In the genomic region with DNA sequence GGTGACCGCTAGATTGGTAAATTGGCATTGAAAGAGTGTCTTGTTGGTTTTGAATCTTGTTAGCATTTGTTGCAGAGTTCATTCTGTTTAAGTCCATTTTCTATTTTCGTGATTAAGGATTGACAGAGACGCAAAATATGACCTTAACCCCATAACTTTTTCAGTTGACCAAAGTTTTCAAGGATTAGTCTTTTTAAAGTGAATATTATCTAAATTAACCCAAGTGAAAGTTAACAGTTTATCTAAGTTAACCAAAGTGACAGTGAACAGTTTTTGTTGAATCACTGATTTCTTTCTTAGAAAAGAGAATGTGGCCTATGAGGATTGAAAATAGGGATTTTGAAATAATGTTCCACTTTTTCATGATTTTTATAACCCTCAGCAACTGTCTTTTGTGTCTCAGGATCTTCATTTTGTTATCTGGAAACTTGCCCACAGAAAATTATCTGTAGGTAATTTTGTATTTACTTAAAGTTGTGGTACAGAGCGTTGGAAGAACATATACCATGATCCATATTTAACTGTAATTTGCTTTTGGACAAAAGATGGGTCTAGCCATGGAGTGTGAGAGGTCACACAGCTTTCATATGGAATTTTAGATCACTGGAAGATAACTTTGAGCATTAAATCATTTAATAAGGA, we compare ENCODE assay signal across 9 cellular contexts. TPM values are rescaled to one million over a fixed set of nuclear protein-coding genes. Genes with fewer than 3 reads are reported as not detected.
DNase-seq lines count a peak whose midpoint lies in the region; ATAC-seq and TF ChIP-seq lines count a peak whose summit lies in the region.
"Had no signal": no experiment of that assay in that cellular context is flagged by ENCODE, and none has a peak within 500 bp of the region (broad histone marks: within the 10 kb centered on the region; RNA-seq: fewer than 3 reads in every experiment).

No MANE protein-coding gene starts in this region.

- H3K36me3 ChIP-seq in right lobe of liver (peaks cover 0 to 24% (median 7%) of the 10 kb centered on the region in 4 donors), tibial artery (no peaks in the 10 kb centered on the region)

- 7% methylated on average over 4 of the region's 4 CpGs for WGBS in right lobe of liver (ENCODE audit: insufficient coverage, low coverage, low lambda C conversion rate, missing lambda C conversion rate)

- in situ Hi-C loops in astrocyte of the cerebellum (cut with HindIII; ENCODE audit: low sequenced_read_pairs), result loop anchor here (25.0 kb wide), 1 partner anchor 1343 kb away; no protein-coding TSS in a partner anchor

- H3K4me1 ChIP-seq in right lobe of liver, result peaks cover 0 to 20% (median 3%) of the 10 kb centered on the region in 4 donors
- peaks cover 0 to 54% (median 24%) of the 10 kb centered on the region in 4 donors for H3K4me1 ChIP-seq in tibial artery

- TF ChIP-seq CTCF in astrocyte of the cerebellum (IDR thresholded peaks at IDR 0.05; ENCODE audit: low read depth, low read length, missing control alignments) (no peak), right lobe of liver (IDR thresholded peaks at IDR 0.05) (no peak), tibial artery (IDR thresholded peaks at IDR 0.05) (no peak)

- peak overlapping the region; percentile 100 for H3K27ac ChIP-seq in right lobe of liver
- peak overlapping the region; percentile 99 to 100 for H3K27ac ChIP-seq in tibial artery

- H3K4me1 Mint-ChIP-seq in activated T-cell treated with anti-CD3 and anti-CD28 coated beads, Interleukin-2, amount 50 U/mL, for 72 hours (ENCODE audit: low read depth), result peaks cover 37% of the 10 kb centered on the region

- H3K27me3 ChIP-seq in right lobe of liver, result no peaks in the 10 kb centered on the region
- no peaks in the 10 kb centered on the region for H3K27me3 ChIP-seq in tibial artery

- H3K9me3 ChIP-seq in right lobe of liver (no peaks in the 10 kb centered on the region), tibial artery (no peaks in the 10 kb centered on the region)

- TF ChIP-seq POLR2A in right lobe of liver (IDR thresholded peaks at IDR 0.05), result no peak

- H3K4me3 ChIP-seq in astrocyte of the cerebellum (ENCODE audit: low read depth, low read length) (peak overlapping the region; percentile 88), right lobe of liver (peak overlapping the region; percentile 77 to 87 (median 86)), tibial artery (peak overlapping the region; percentile 93 to 95)

- no peak for ATAC-seq in activated T-cell treated with anti-CD3 and anti-CD28 coated beads, Interleukin-2, amount 50 U/mL, for 72 hours (replicated peaks in 1 of 2)
- no peak for ATAC-seq in right lobe of liver
- ATAC-seq in HG03521 (IDR thresholded peaks at IDR 0.05; ENCODE audit: unreplicated experiment), result no peak
- ATAC-seq in GM21360 (IDR thresholded peaks at IDR 0.05; ENCODE audit: unreplicated experiment), result no peak

- no peaks in the 10 kb centered on the region for H3K27me3 Mint-ChIP-seq in activated T-cell treated with anti-CD3 and anti-CD28 coated beads, Interleukin-2, amount 50 U/mL, for 72 hours (ENCODE audit: low read depth)

- intact Hi-C loops in right lobe of liver (cut with DNase I) (no loop called here), tibial artery (cut with DNase I; ENCODE audit: low total_unique reads) (loop anchor here (10.0 kb wide), 2 partner anchors 151 to 419 kb away; a partner anchor contains a TSS)

- H3K4me3 Mint-ChIP-seq in activated T-cell treated with anti-CD3 and anti-CD28 coated beads, Interleukin-2, amount 50 U/mL, for 72 hours, result peak overlapping the region; percentile 88 to 99

- DNase-seq in activated T-cell treated with anti-CD3 and anti-CD28 coated beads, Interleukin-2, amount 50 U/mL, for 72 hours, result no peak
- DNase-seq in activated T-cell treated with anti-CD3 and anti-CD28 coated beads, Interleukin-2, amount 50 U/mL, for 1 hour, result no peak
- DNase-seq in astrocyte of the cerebellum (ENCODE audit: low read depth), result no peak
- DNase-seq in right lobe of liver, result no peak
- DNase-seq in tibial artery, result no peak
- DNase-seq in activated CD4-positive, CD25-positive, alpha-beta regulatory T cell treated with anti-CD3 and anti-CD28 coated beads, Interleukin-2, amount 50 U/mL, for 72 hours, result no peak
- DNase-seq: DND-41 had no signal

- peak overlapping the region; percentile 98 for H3K27ac Mint-ChIP-seq in activated T-cell treated with anti-CD3 and anti-CD28 coated beads, Interleukin-2, amount 50 U/mL, for 72 hours

- no peaks in the 10 kb centered on the region for H3K9me3 Mint-ChIP-seq in activated T-cell treated with anti-CD3 and anti-CD28 coated beads, Interleukin-2, amount 50 U/mL, for 72 hours

- H3K36me3 Mint-ChIP-seq in activated T-cell treated with anti-CD3 and anti-CD28 coated beads, Interleukin-2, amount 50 U/mL, for 72 hours (ENCODE audit: insufficient read depth in 2 of 2), result peaks cover 5 to 6% of the 10 kb centered on the region in 2 donors

RNA-seq across cellular contexts. Expression of a gene that starts 3.3 kb away (rescaled TPM):
- total RNA-seq in activated T-cell treated with anti-CD3 and anti-CD28 coated beads, Interleukin-2, amount 50 U/mL, for 72 hours, result 10 to 100 TPM; 13.5 to 14.5 TPM
- total RNA-seq in right lobe of liver, result 10 to 100 TPM in 4 of 6 experiments, 1 to 10 TPM in 2; 9.1 to 16.3 (median 12.9) TPM
